8 cellular contexts compared by ENCODE assay signal in the genomic region with DNA sequence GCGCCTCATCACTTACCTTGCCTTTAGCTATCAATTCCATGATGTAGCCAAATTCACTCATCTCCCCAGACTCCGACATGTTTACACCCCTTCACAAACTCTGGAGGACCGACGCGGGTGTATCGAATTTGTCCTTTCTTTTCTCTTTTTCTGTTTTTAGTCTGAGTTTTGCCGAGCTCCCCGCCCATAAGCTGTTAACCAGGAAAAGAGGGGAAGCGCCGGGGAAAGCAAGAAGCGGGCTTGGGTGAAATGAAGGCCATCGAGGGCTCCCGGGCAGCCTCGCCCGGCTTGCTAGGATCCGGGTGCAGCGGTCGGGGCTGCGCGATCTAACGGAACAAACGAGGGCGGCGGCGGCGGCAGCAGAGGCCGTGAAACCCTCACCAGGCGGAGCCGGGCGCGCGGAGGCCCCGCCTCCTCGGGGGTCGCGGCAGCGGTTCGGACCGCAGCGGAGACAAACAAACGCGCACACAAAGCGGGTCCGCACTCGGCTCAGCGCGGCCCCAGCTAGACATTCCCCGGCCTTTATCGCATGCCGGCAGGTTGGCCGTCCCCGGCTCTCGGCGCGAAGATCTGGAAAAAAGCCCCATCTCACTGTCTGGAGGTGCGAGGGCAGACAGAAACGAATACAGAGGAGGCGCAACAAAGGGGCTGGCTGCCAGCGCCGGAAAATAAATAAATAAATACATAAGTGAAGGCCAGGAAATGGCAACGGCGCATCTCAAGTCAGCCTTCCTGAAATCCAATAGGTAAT. TPM values are rescaled to one million over a fixed set of nuclear protein-coding genes. Genes with fewer than 3 reads are reported as not detected.
DNase-seq lines count a peak whose midpoint lies in the region; ATAC-seq and TF ChIP-seq lines count a peak whose summit lies in the region.

No MANE protein-coding gene starts in this region.

- H3K27ac Mint-ChIP-seq in Calu3 (ENCODE audit: unreplicated experiment) (no peak overlapping the region), T-helper 17 cell (no peak overlapping the region)

- H3K9ac ChIP-seq in HUES6 (ENCODE audit: low read length) (peak overlapping the region; percentile 32), muscle layer of colon (ENCODE audit: low read length) (no peak overlapping the region)

- BruUV-seq in Calu3 (replicated peaks; lab: Mats Ljungman, UMichigan), result no TSS peak

- H3K27ac ChIP-seq in HUES6 (ENCODE audit: low read depth, low read length) (no peak overlapping the region), muscle layer of colon (ENCODE audit: low read depth, low read length) (no peak overlapping the region)

- no peaks in the 10 kb centered on the region for H3K9me3 Mint-ChIP-seq in Calu3 (ENCODE audit: low read depth, unreplicated experiment)

- intact Hi-C loops in Calu3 (cut with micrococcal nuclease; ENCODE audit: unreplicated experiment), result loop anchor here (5.0 kb wide), 1 partner anchor 83 kb away; no protein-coding TSS in a partner anchor

- H3K9me3 ChIP-seq in HUES6 (ENCODE audit: control insufficient read depth, insufficient read depth, low read depth, low read length) (no peaks in the 10 kb centered on the region), T-helper 17 cell (ENCODE audit: control insufficient read depth, low read length, poor library complexity, severe bottlenecking) (no peaks in the 10 kb centered on the region), muscle layer of colon (ENCODE audit: low read length) (no peaks in the 10 kb centered on the region)

- peaks cover 15% of the 10 kb centered on the region for H3K36me3 Mint-ChIP-seq in Calu3 (ENCODE audit: insufficient read depth, unreplicated experiment)
- H3K36me3 Mint-ChIP-seq in T-helper 17 cell (ENCODE audit: low read depth), result peaks cover 3% of the 10 kb centered on the region

- DNase-seq in Calu3 (peak; percentile 38), T-helper 17 cell (no peak), epithelial cell of proximal tubule (ENCODE audit: low read depth) (no peak), occipital lobe (lab: John Stamatoyannopoulos, UW) (no peak)

- H3K4me1 ChIP-seq in HUES6 (ENCODE audit: control insufficient read depth, insufficient read depth, low read length) (0 out of 2 replicates have a peak, but pooled peaks cover 2% of the 10 kb centered on the region), muscle layer of colon (ENCODE audit: insufficient read depth, low read length) (peaks cover 12% of the 10 kb centered on the region)

- H3K27me3 Mint-ChIP-seq in Calu3 (ENCODE audit: unreplicated experiment) (peaks cover 53% of the 10 kb centered on the region), T-helper 17 cell (peaks cover 71% of the 10 kb centered on the region)

- H3K4me1 Mint-ChIP-seq in Calu3 (ENCODE audit: low read depth, unreplicated experiment) (no peaks in the 10 kb centered on the region), T-helper 17 cell (peaks cover 5% of the 10 kb centered on the region)

- H3K36me3 ChIP-seq in HUES6 (ENCODE audit: control insufficient read depth, insufficient read depth, low read length) (no peaks in the 10 kb centered on the region), muscle layer of colon (ENCODE audit: insufficient read depth, low read length) (no peaks in the 10 kb centered on the region)

- CTCF ChIA-PET in Calu3 (lab: Charles Lee), result no interaction called here

- H3K27me3 ChIP-seq in HUES6 (ENCODE audit: control insufficient read depth, insufficient read depth, low read length), result peaks cover 64% of the 10 kb centered on the region
- peaks cover 52 to 54% of the 10 kb centered on the region in 2 donors for H3K27me3 ChIP-seq in muscle layer of colon (ENCODE audit: control insufficient read depth in 1 of 2, insufficient read depth in 2 of 2, low read length in 2 of 2)

- ATAC-seq in GM19452 (IDR thresholded peaks at IDR 0.05; ENCODE audit: unreplicated experiment) (peak; percentile 61), T-helper 17 cell (peak; percentile 70), GM18520 (IDR thresholded peaks at IDR 0.05; ENCODE audit: unreplicated experiment) (no peak)

- TF ChIP-seq CTCF in Calu3 (IDR thresholded peaks at IDR 0.05; ENCODE audit: unreplicated experiment) (no peak), epithelial cell of proximal tubule (conservative IDR thresholded peaks at IDR 0.05; ENCODE audit: low read depth, low read length) (no peak)

- H3K4me3 Mint-ChIP-seq in Calu3 (ENCODE audit: low read depth, unreplicated experiment), result peak overlapping the region; percentile 86
- peak overlapping the region; percentile 92 for H3K4me3 Mint-ChIP-seq in T-helper 17 cell

- H3K4me3 ChIP-seq in HUES6 (ENCODE audit: low read depth, low read length) (peak overlapping the region; percentile 57), epithelial cell of proximal tubule (ENCODE audit: low read depth, low read length) (peak overlapping the region; percentile 59), muscle layer of colon (ENCODE audit: low read depth in 1 of 2, low read length in 2 of 2) (peak overlapping the region; percentile 42 to 52)

RNA-seq across cellular contexts. Expression of a gene that starts 10.4 kb away (rescaled TPM):
- 4.4 and 5.4 TPM in 2 replicates for total RNA-seq in Calu3 (2022)
- under 1 TPM in 1 of 2 donors, not detected in 1; 0.40 TPM for total RNA-seq in T-helper 17 cell
- 3.9 and 4.8 TPM in 2 replicates for total RNA-seq in epithelial cell of proximal tubule
- 98.4 TPM for total RNA-seq in occipital lobe

Comparison
In these comparisons a context has a peak if more than half of its experiments do, and no peak if none do; other contexts are left out.
1. RNA of a gene that starts 10.4 kb away (total RNA-seq): 98.4 TPM in occipital lobe (single experiment); 4.4 to 5.4 TPM in Calu3, 3.9 to 4.8 TPM in epithelial cell of proximal tubule and 0.40 TPM in T-helper 17 cell; every median in the first group is over 10 times any median in the second.
2. Peak in every context shown above with its lines, with median percentiles within 50 percentile points of each other: H3K4me3 ChIP-seq.